In genomic region chr1:167671727-167672511, GRCh38 we compare ENCODE assay signal across 12 cellular contexts. TPM values are rescaled to one million over a fixed set of nuclear protein-coding genes. Genes with fewer than 3 reads are reported as not detected.
A peak's percentile ranks its signal among the peaks of the same experiment; 100 is the strongest.
DNase-seq lines count a peak whose midpoint lies in the region; ATAC-seq and TF ChIP-seq lines count a peak whose summit lies in the region.
"Had no signal": no experiment of that assay in that cellular context is flagged by ENCODE, and none has a peak within 500 bp of the region (broad histone marks: within the 10 kb centered on the region; RNA-seq: fewer than 3 reads in every experiment).

No MANE protein-coding gene starts in this region.

- dilution Hi-C loops in mammary epithelial cell (cut with HindIII; ENCODE audit: low sequenced_read_pairs): no loop called here

- H2AFZ ChIP-seq in Karpas-422 (ENCODE audit: low read length) (no peak overlapping the region), mammary epithelial cell (ENCODE audit: low read depth, low read length) (peak overlapping the region; percentile 10)

- peaks cover 53 to 83% (median 77%) of the 10 kb centered on the region in 4 donors for H3K4me1 Mint-ChIP-seq in CD4-positive, CD25-positive, alpha-beta regulatory T cell
- H3K4me1 Mint-ChIP-seq in memory B cell: peaks cover 73% of the 10 kb centered on the region

- H3K9ac ChIP-seq in Karpas-422 (ENCODE audit: low read length) (peak overlapping the region; percentile 78), mammary epithelial cell (ENCODE audit: insufficient read depth, low read length) (no peak overlapping the region)

- H3K36me3 ChIP-seq in CD4-positive, CD25-positive, alpha-beta regulatory T cell (ENCODE audit: control insufficient read depth, insufficient read depth, low read length): peaks cover 75% of the 10 kb centered on the region
- no peaks in the 10 kb centered on the region for H3K36me3 ChIP-seq in Karpas-422 (ENCODE audit: insufficient read depth, low read length)
- H3K36me3 ChIP-seq in mammary epithelial cell (ENCODE audit: insufficient read depth, low read length): no peaks in the 10 kb centered on the region
- H3K36me3 ChIP-seq: thoracic aorta had no signal

- H3K27ac ChIP-seq in CD4-positive, CD25-positive, alpha-beta regulatory T cell (ENCODE audit: insufficient read depth, low read length, poor library complexity, severe bottlenecking): peak overlapping the region; percentile 30
- H3K27ac ChIP-seq in Karpas-422 (ENCODE audit: low read length) (peak overlapping the region; percentile 98), mammary epithelial cell (ENCODE audit: insufficient read depth, low read depth, low read length) (no peak overlapping the region)
- H3K27ac ChIP-seq: thoracic aorta had no signal

- peak overlapping the region in 2 of 4 donors; percentile 3 to 27 for H3K4me3 Mint-ChIP-seq in CD4-positive, CD25-positive, alpha-beta regulatory T cell
- peak overlapping the region; percentile 3 for H3K4me3 Mint-ChIP-seq in memory B cell

- no peaks in the 10 kb centered on the region for H4K20me1 ChIP-seq in Karpas-422 (ENCODE audit: insufficient read depth, low read depth, low read length)
- no peaks in the 10 kb centered on the region for H4K20me1 ChIP-seq in mammary epithelial cell (ENCODE audit: insufficient read depth, low read length)

- TF ChIP-seq CTCF in mammary epithelial cell (conservative IDR thresholded peaks at IDR 0.05 in 1 of 2, IDR thresholded peaks at IDR 0.05 in 1 of 2; ENCODE audit: extremely low read depth in 1 of 2, insufficient read depth in 1 of 2, low read depth in 1 of 2, low read length in 2 of 2): no peak

- peaks cover 50% of the 10 kb centered on the region for H3K36me3 Mint-ChIP-seq in CD4-positive, CD25-positive, alpha-beta regulatory T cell
- H3K36me3 Mint-ChIP-seq in memory B cell: peaks cover 41% of the 10 kb centered on the region

- H3K27me3 ChIP-seq in CD4-positive, CD25-positive, alpha-beta regulatory T cell (ENCODE audit: control insufficient read depth, insufficient read depth, low read length): no peaks in the 10 kb centered on the region
- H3K27me3 ChIP-seq in Karpas-422 (ENCODE audit: low read length): no peaks in the 10 kb centered on the region
- no peaks in the 10 kb centered on the region for H3K27me3 ChIP-seq in mammary epithelial cell (ENCODE audit: insufficient read depth, low read length)

- H3K4me3 ChIP-seq in CD4-positive, CD25-positive, alpha-beta regulatory T cell (ENCODE audit: low read depth, low read length): no peak overlapping the region
- peak overlapping the region; percentile 10; the same call in 1 of the 2 replicates for H3K4me3 ChIP-seq in Karpas-422 (ENCODE audit: low read length)
- no peak overlapping the region for H3K4me3 ChIP-seq in mammary epithelial cell (replicated peaks in 1 of 3; ENCODE audit: insufficient read depth in 1 of 3, low read depth in 2 of 3, low read length in 3 of 3)
- H3K4me3 ChIP-seq: thoracic aorta had no signal

- ATAC-seq in CD4-positive, CD25-positive, alpha-beta regulatory T cell (ENCODE audit: low read depth in 2 of 2): no peak
- ATAC-seq in memory B cell (ENCODE audit: low read depth) (no peak), GM21737 (IDR thresholded peaks at IDR 0.05; ENCODE audit: unreplicated experiment) (no peak), HG02870 (IDR thresholded peaks at IDR 0.05; ENCODE audit: unreplicated experiment) (no peak)

- intact Hi-C loops in mammary epithelial cell (cut with micrococcal nuclease): no loop called here

- 44% methylated on average over 5 of the region's 5 CpGs for WGBS in mammary epithelial cell (ENCODE audit: low coverage, missing lambda C conversion rate)

- H3K9me3 ChIP-seq in CD4-positive, CD25-positive, alpha-beta regulatory T cell (ENCODE audit: control insufficient read depth in 2 of 2, low read length in 2 of 2): no peaks in the 10 kb centered on the region
- H3K9me3 ChIP-seq in Karpas-422 (ENCODE audit: low read length) (no peaks in the 10 kb centered on the region), mammary epithelial cell (replicated peaks; ENCODE audit: insufficient read depth, low read length) (no peaks in the 10 kb centered on the region)
- H3K9me3 ChIP-seq: Caco-2, thoracic aorta had no signal

- CTCF ChIA-PET in mammary epithelial cell (lab: Charles Lee; ENCODE audit: low non-redundant PET): no interaction called here

- H3K27me3 Mint-ChIP-seq in CD4-positive, CD25-positive, alpha-beta regulatory T cell: no peaks in the 10 kb centered on the region
- H3K27me3 Mint-ChIP-seq in memory B cell: no peaks in the 10 kb centered on the region

- H3K4me2 ChIP-seq in Karpas-422 (ENCODE audit: low read depth, low read length, poor library complexity, severe bottlenecking): peak overlapping the region; percentile 79
- H3K4me2 ChIP-seq in mammary epithelial cell (ENCODE audit: insufficient read depth, low read depth, low read length): no peak overlapping the region

- H3K79me2 ChIP-seq in Karpas-422 (ENCODE audit: low read length): 0 out of 2 replicates have a peak, but pooled peaks cover 5% of the 10 kb centered on the region
- no peaks in the 10 kb centered on the region for H3K79me2 ChIP-seq in mammary epithelial cell (ENCODE audit: insufficient read depth, low read length)

- no peak for DNase-seq in CD4-positive, CD25-positive, alpha-beta regulatory T cell
- DNase-seq in Karpas-422 (peak; percentile 81), mammary epithelial cell (peak; percentile 60), memory B cell (ENCODE audit: low spot score in 2 of 2) (no peak), SIG-M5 treated with dmso at 0.1 percent for 504 hours (lab: John Stamatoyannopoulos, UW; ENCODE audit: unreplicated experiment) (no peak), GDM1 (lab: John Stamatoyannopoulos, UW) (no peak)
- DNase-seq: Caco-2; effector CD8-positive, alpha-beta T cell; SHP77 had no signal

- in situ Hi-C loops in mammary epithelial cell (cut with MboI; ENCODE audit: low sequenced_read_pairs in 2 of 2): no loop called here

- peaks cover 47% of the 10 kb centered on the region for H3K4me1 ChIP-seq in CD4-positive, CD25-positive, alpha-beta regulatory T cell (ENCODE audit: control insufficient read depth, insufficient read depth, low read length, poor library complexity, severe bottlenecking)
- H3K4me1 ChIP-seq in Karpas-422 (ENCODE audit: low read length) (peaks cover 100% of the 10 kb centered on the region), mammary epithelial cell (ENCODE audit: insufficient read depth, low read length) (peaks cover 40% of the 10 kb centered on the region)
- H3K4me1 ChIP-seq: Caco-2 had no signal

- no TSS peak for BruUV-seq in mammary epithelial cell (replicated peaks; lab: Mats Ljungman, UMichigan)

- peak overlapping the region; percentile 62 to 84 (median 84) for H3K27ac Mint-ChIP-seq in CD4-positive, CD25-positive, alpha-beta regulatory T cell
- peak overlapping the region; percentile 45 for H3K27ac Mint-ChIP-seq in memory B cell

- H3K9me3 Mint-ChIP-seq in CD4-positive, CD25-positive, alpha-beta regulatory T cell: no peaks in the 10 kb centered on the region
- no peaks in the 10 kb centered on the region for H3K9me3 Mint-ChIP-seq in memory B cell

- no peaks in the 10 kb centered on the region for H3K9me2 ChIP-seq in Karpas-422 (replicated peaks; ENCODE audit: insufficient read depth, low read length)

RNA-seq across cellular contexts. Expression of gene RCSD1, which starts 41.9 kb away (rescaled TPM):
- 174 TPM for total RNA-seq in CD4-positive, CD25-positive, alpha-beta regulatory T cell
- polyA plus RNA-seq in CD4-positive, CD25-positive, alpha-beta regulatory T cell: 100 to 1,000 TPM; 207 to 251 (median 233) TPM
- 85.4 and 116 TPM in 2 replicates for total RNA-seq in Karpas-422 (2014; rRNA removed; shearing (Covaris generic); ENCODE audit: low replicate concordance)
- total RNA-seq in mammary epithelial cell: 1 to 10 TPM in 1 of 2 donors, under 1 TPM in 1; 0.82 to 4.0 TPM
- polyA plus RNA-seq in mammary epithelial cell: 3.1 TPM
- not detected for polyA minus RNA-seq in mammary epithelial cell
- total RNA-seq: Caco-2 had no signal

RNA-seq across cellular contexts. Expression of gene MPZL1, which starts 49.9 kb away (rescaled TPM):
- total RNA-seq in CD4-positive, CD25-positive, alpha-beta regulatory T cell: 3.3 TPM
- 10 to 100 TPM in 1 of 4 donors, 1 to 10 TPM in 3; 6.5 to 10.0 (median 9.2) TPM for polyA plus RNA-seq in CD4-positive, CD25-positive, alpha-beta regulatory T cell
- total RNA-seq in Karpas-422 (2014; rRNA removed; shearing (Covaris generic); ENCODE audit: low replicate concordance): 13.5 and 24.9 TPM in 2 replicates
- 100 to 1,000 TPM; 148 to 227 TPM for total RNA-seq in mammary epithelial cell
- 107 TPM for polyA plus RNA-seq in mammary epithelial cell
- polyA minus RNA-seq in mammary epithelial cell: 148 TPM

Comparison
In these comparisons a context has a peak if more than half of its experiments do, and no peak if none do; other contexts are left out.
1. DNase-seq: peak in Karpas-422 (single experiment) and mammary epithelial cell (single experiment); none in CD4-positive, CD25-positive, alpha-beta regulatory T cell (0 of 3), memory B cell (0 of 2), SIG-M5 treated with dmso at 0.1 percent for 504 hours (single experiment) and GDM1 (single experiment).
2. RNA of gene RCSD1, which starts 41.9 kb away (total RNA-seq): 174 TPM in CD4-positive, CD25-positive, alpha-beta regulatory T cell (single experiment) and 85.4 to 116 TPM in Karpas-422; 0.82 to 4.0 TPM in mammary epithelial cell; every median in the first group is over 10 times any median in the second.